ENCODE assay signal across 7 cellular contexts in the genomic region with DNA sequence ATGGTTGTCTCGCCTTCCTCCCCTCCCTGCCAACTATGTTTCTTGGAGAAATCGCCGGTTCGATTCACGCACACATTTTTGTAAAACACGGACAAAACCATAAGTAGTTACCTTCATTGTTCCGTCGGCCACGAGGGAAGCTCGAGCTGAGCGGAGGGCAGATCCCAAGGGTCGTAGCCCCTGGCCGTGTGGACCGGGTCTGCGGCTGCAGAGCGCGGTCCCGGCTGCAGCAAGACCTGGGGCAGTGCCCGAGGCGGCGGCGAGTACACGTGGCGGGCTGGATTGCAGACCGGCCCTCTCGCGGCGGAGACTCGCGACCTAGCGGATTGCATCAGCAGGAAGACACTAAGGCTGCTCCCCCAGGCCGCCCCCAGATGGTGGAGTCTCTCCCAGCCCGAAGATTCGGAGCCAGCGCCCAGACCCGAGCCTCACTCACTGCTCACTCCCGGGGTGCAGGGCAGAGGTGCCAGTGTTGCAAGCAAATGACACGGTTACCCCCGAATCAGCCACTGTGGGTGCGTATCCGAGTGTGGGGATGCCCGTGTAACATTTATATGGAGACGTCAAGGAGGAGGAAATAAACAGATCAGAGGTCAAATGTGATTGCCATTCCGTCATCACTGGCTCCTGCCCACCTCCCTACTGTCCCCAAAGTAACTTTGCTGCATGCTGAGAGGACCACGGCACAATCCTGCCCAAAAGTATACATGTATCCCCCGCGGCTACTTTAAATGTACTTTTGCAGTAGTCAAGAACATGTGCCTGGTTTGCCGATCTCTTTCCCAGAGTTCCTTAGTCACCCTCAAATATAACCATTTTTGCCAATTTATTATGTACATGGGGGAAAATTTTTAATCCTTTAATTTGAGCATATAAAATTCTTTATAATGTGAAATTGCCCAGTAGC. TPM values are rescaled to one million over a fixed set of nuclear protein-coding genes. Genes with fewer than 3 reads are reported as not detected.
A peak's percentile ranks its signal among the peaks of the same experiment; 100 is the strongest.
DNase-seq lines count a peak whose midpoint lies in the region; ATAC-seq and TF ChIP-seq lines count a peak whose summit lies in the region.

Gene BCAT1, minus strand, starts transcription at position 286 of the 907 bp plus-strand sequence. Its CDS starts 169 bp downstream, at position 117.

- H4K20me1 ChIP-seq in osteoblast (ENCODE audit: insufficient read depth, low read length), result no peaks in the 10 kb centered on the region

- no peaks in the 10 kb centered on the region for H3K9me3 ChIP-seq in osteoblast (ENCODE audit: low read depth, low read length)
- H3K9me3 ChIP-seq in vagina, result no peaks in the 10 kb centered on the region

- H3K27ac Mint-ChIP-seq in activated naive CD4-positive, alpha-beta T cell treated with anti-CD3 and anti-CD28 coated beads, Interleukin-2, amount 10 ng/mL, durations not matched to agents 7 days and 5 days, result peak within 1 kb of the TSS; percentile 67

- peaks cover 47% of the 10 kb centered on the region for H3K79me2 ChIP-seq in osteoblast (ENCODE audit: insufficient read depth, low read length)

- DNase-seq in NOMO-1 treated with DMSO at 0.1 percent for 48 hours (lab: John Stamatoyannopoulos, UW; ENCODE audit: unreplicated experiment), result peak; percentile 57
- DNase-seq in activated naive CD4-positive, alpha-beta T cell treated with anti-CD3 and anti-CD28 coated beads, Interleukin-2, amount 10 ng/mL, durations not matched to agents 7 days and 5 days, result peak; percentile 55
- DNase-seq in head of caudate nucleus, result peak; percentile 27 to 84 (median 62)
- DNase-seq in osteoblast (ENCODE audit: insufficient read length, low spot score, missing footprints), result peak; percentile 89
- DNase-seq in vagina (ENCODE audit: extremely low spot score in 2 of 2), result no peak

- peak within 1 kb of the TSS; percentile 75 for H3K4me2 ChIP-seq in osteoblast (ENCODE audit: insufficient read depth, low read length)

- H3K9me3 Mint-ChIP-seq in activated naive CD4-positive, alpha-beta T cell treated with anti-CD3 and anti-CD28 coated beads, Interleukin-2, amount 10 ng/mL, durations not matched to agents 7 days and 5 days, result no peaks in the 10 kb centered on the region

- peaks cover 3% of the 10 kb centered on the region for H3K36me3 Mint-ChIP-seq in activated naive CD4-positive, alpha-beta T cell treated with anti-CD3 and anti-CD28 coated beads, Interleukin-2, amount 10 ng/mL, durations not matched to agents 7 days and 5 days

- intact Hi-C loops in head of caudate nucleus (cut with DNase I) (no loop called here), vagina (cut with DNase I) (no loop called here)

- peaks cover 30% of the 10 kb centered on the region for H3K27me3 Mint-ChIP-seq in activated naive CD4-positive, alpha-beta T cell treated with anti-CD3 and anti-CD28 coated beads, Interleukin-2, amount 10 ng/mL, durations not matched to agents 7 days and 5 days

- CTCF ChIA-PET in activated naive CD4-positive, alpha-beta T cell treated with anti-CD3 and anti-CD28 coated beads, Interleukin-2, amount 10 ng/mL, durations not matched to agents 7 days and 5 days (lab: Charles Lee), result interaction anchor here (1.0 to 1.1 kb wide), 2 partner anchors 97 to 110 kb away, joined by 3 read pairs; no protein-coding TSS in a partner anchor

- TF ChIP-seq CTCF in osteoblast (IDR thresholded peaks at IDR 0.05; ENCODE audit: extremely low read depth, low read depth, low read length) (no peak), vagina (IDR thresholded peaks at IDR 0.05) (peak in 1 of 3 experiments; percentile 4)

- peaks cover 23% of the 10 kb centered on the region for H3K4me1 ChIP-seq in osteoblast (ENCODE audit: insufficient read depth, low read length)
- peaks cover 12% of the 10 kb centered on the region for H3K4me1 ChIP-seq in vagina

- H3K27ac ChIP-seq in osteoblast (ENCODE audit: low read depth, low read length) (peak within 1 kb of the TSS; percentile 91), vagina (no peak within 1 kb of the TSS)

- H3K4me3 Mint-ChIP-seq in activated naive CD4-positive, alpha-beta T cell treated with anti-CD3 and anti-CD28 coated beads, Interleukin-2, amount 10 ng/mL, durations not matched to agents 7 days and 5 days, result peak within 1 kb of the TSS; percentile 83

- ATAC-seq in GM18498 (IDR thresholded peaks at IDR 0.05; ENCODE audit: unreplicated experiment) (peak; percentile 48), HG02840 (IDR thresholded peaks at IDR 0.05; ENCODE audit: low FRiP score, unreplicated experiment) (peak; percentile 48)

- H3K36me3 ChIP-seq in osteoblast (ENCODE audit: insufficient read depth, low read length) (peaks cover 8% of the 10 kb centered on the region), vagina (no peaks in the 10 kb centered on the region)

- peak within 1 kb of the TSS; percentile 96 for H2AFZ ChIP-seq in osteoblast (ENCODE audit: low read length)

- H3K27me3 ChIP-seq in osteoblast (ENCODE audit: insufficient read depth, low read length), result no peaks in the 10 kb centered on the region
- H3K27me3 ChIP-seq in vagina, result no peaks in the 10 kb centered on the region

- TF ChIP-seq POLR2A in vagina (IDR thresholded peaks at IDR 0.05), result no peak

- peaks cover 39% of the 10 kb centered on the region for H3K4me1 Mint-ChIP-seq in activated naive CD4-positive, alpha-beta T cell treated with anti-CD3 and anti-CD28 coated beads, Interleukin-2, amount 10 ng/mL, durations not matched to agents 7 days and 5 days

- peak within 1 kb of the TSS; percentile 98 for H3K4me3 ChIP-seq in osteoblast (ENCODE audit: insufficient read depth, low read length)
- peak within 1 kb of the TSS; percentile 48 for H3K4me3 ChIP-seq in vagina

RNA-seq across cellular contexts. Expression of gene BCAT1, which starts in this region (rescaled TPM):
- total RNA-seq in osteoblast (239 and 273 TPM in 2 replicates), vagina (20.6 TPM)

Comparison
In these comparisons a context has a peak if more than half of its experiments do, and no peak if none do; other contexts are left out.
1. RNA of gene BCAT1 (total RNA-seq): 239 to 273 TPM in osteoblast; 20.6 TPM in vagina (single experiment); every median in the first group is over 10 times any median in the second.
2. DNase-seq: peak in NOMO-1 treated with DMSO at 0.1 percent for 48 hours (single experiment), activated naive CD4-positive, alpha-beta T cell treated with anti-CD3 and anti-CD28 coated beads, Interleukin-2, amount 10 ng/mL, durations not matched to agents 7 days and 5 days (single experiment), head of caudate nucleus (42 of 42) and osteoblast (single experiment); none in vagina (0 of 2).